In the genomic region with DNA sequence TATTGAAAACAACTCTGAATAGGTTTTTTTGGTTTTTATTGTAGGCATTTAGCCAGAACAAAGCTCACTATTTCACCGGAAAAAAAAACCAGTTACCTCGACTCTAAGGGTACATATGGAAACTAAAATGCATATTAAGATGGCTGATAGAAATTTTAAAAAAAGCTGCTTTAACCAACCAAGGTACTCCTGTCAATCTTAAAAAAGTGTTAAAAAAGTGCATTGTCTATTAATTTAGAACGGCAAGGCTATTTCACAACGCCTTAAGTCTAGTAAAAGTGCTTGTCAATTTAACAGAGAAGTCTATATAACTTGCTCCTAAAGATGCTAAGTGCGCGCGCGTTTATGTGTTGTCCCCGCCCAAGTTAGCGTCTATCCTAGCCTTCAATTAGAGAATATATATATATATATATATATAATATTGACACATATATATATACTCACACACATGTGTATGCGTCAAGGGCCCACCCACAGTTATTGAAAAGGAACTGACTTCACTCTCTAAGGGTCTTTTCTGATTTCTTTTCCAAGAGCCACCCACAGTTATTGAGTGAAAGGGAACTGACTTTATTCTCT, we compare ENCODE assay signal across 8 cellular contexts. TPM values are rescaled to one million over a fixed set of nuclear protein-coding genes. Genes with fewer than 3 reads are reported as not detected.
A peak's percentile ranks its signal among the peaks of the same experiment; 100 is the strongest.
DNase-seq lines count a peak whose midpoint lies in the region; ATAC-seq and TF ChIP-seq lines count a peak whose summit lies in the region.

No MANE protein-coding gene starts in this region.

- H3K27ac ChIP-seq in right cardiac atrium (ENCODE audit: low read length) (no peak overlapping the region), stomach (peak overlapping the region in 1 of 5 donors; percentile 61)

- no peak for TF ChIP-seq CTCF in stomach (IDR thresholded peaks at IDR 0.05)

- CTCF ChIA-PET in activated CD4-positive, alpha-beta T cell treated with anti-CD3 and anti-CD28 coated beads, Interleukin-2, amount 10 ng/mL, durations not matched to agents 7 days and 5 days (lab: Charles Lee), result interaction anchor here (0.9 kb wide), 1 partner anchor 20 kb away, joined by 3 read pairs; no protein-coding TSS in a partner anchor
- CTCF ChIA-PET in HEK293T (lab: Yijun Ruan, JAX), result no interaction called here

- peak overlapping the region; percentile 88 for H3K4me3 ChIP-seq in right cardiac atrium (ENCODE audit: low read length)
- peak overlapping the region; percentile 72 to 96 (median 84) for H3K4me3 ChIP-seq in stomach

- H3K4me3 Mint-ChIP-seq in activated CD4-positive, alpha-beta T cell treated with anti-CD3 and anti-CD28 coated beads, Interleukin-2, amount 10 ng/mL, durations not matched to agents 7 days and 5 days, result peak overlapping the region; percentile 82
- H3K4me3 Mint-ChIP-seq in T-helper 1 cell treated with Interleukin-12 subunit alpha and Interleukin-12 subunit beta and Interleukin-4 antibody, amounts not matched to agents 30 μg/mL and 1 μg/mL, for 36 hours, result peak overlapping the region; percentile 86

- POLR2A ChIA-PET in activated CD4-positive, alpha-beta T cell treated with anti-CD3 and anti-CD28 coated beads, Interleukin-2, amount 10 ng/mL, durations not matched to agents 7 days and 5 days (lab: Charles Lee), result interaction anchor here (0.7 kb wide), 1 partner anchor 15 kb away, joined by 3 read pairs; no protein-coding TSS in a partner anchor
- POLR2A ChIA-PET in HEK293T (lab: Yijun Ruan, JAX), result no interaction called here

- peak overlapping the region; percentile 97 for H3K27ac Mint-ChIP-seq in activated CD4-positive, alpha-beta T cell treated with anti-CD3 and anti-CD28 coated beads, Interleukin-2, amount 10 ng/mL, durations not matched to agents 7 days and 5 days
- H3K27ac Mint-ChIP-seq in T-helper 1 cell treated with Interleukin-12 subunit alpha and Interleukin-12 subunit beta and Interleukin-4 antibody, amounts not matched to agents 30 μg/mL and 1 μg/mL, for 36 hours, result peak overlapping the region; percentile 92

- H3K4me1 Mint-ChIP-seq in activated CD4-positive, alpha-beta T cell treated with anti-CD3 and anti-CD28 coated beads, Interleukin-2, amount 10 ng/mL, durations not matched to agents 7 days and 5 days, result peaks cover 46% of the 10 kb centered on the region
- peaks cover 29% of the 10 kb centered on the region for H3K4me1 Mint-ChIP-seq in T-helper 1 cell treated with Interleukin-12 subunit alpha and Interleukin-12 subunit beta and Interleukin-4 antibody, amounts not matched to agents 30 μg/mL and 1 μg/mL, for 36 hours (ENCODE audit: low read depth)

- H3K27me3 ChIP-seq in right cardiac atrium (ENCODE audit: control insufficient read depth, insufficient read depth) (no peaks in the 10 kb centered on the region), stomach (peaks cover 0 to 24% (median 0%) of the 10 kb centered on the region in 3 donors)

- WGBS in right cardiac atrium, result 6% methylated on average over 11 of the region's 11 CpGs
- 3 to 6% (median 5%) methylated on average over 11 of the region's 11 CpGs for WGBS in stomach, 5 donors

- H3K9me3 ChIP-seq in right cardiac atrium (ENCODE audit: control insufficient read depth, low read length), result no peaks in the 10 kb centered on the region
- H3K9me3 ChIP-seq in stomach, result no peaks in the 10 kb centered on the region

- TF ChIP-seq POLR2A in stomach (IDR thresholded peaks at IDR 0.05), result no peak

- ATAC-seq in right cardiac atrium, result no peak
- ATAC-seq in GM19397 (IDR thresholded peaks at IDR 0.05; ENCODE audit: unreplicated experiment), result no peak

- peak; percentile 13 for DNase-seq in activated CD4-positive, alpha-beta T cell treated with anti-CD3 and anti-CD28 coated beads, Interleukin-2, amount 10 ng/mL, durations not matched to agents 7 days and 5 days
- no peak for DNase-seq in activated CD4-positive, alpha-beta T cell treated with anti-CD3 and anti-CD28 coated beads for 1 hour
- DNase-seq in right cardiac atrium (no peak), stomach (no peak), NCI-H146 treated with DMSO at 0.1 percent for 48 hours (lab: John Stamatoyannopoulos, UW; ENCODE audit: unreplicated experiment) (no peak), HEK293T (ENCODE audit: extremely low spot score) (no peak)

- intact Hi-C loops in right cardiac atrium (cut with DNase I), result no loop called here
- intact Hi-C loops in stomach (cut with DNase I; ENCODE audit: low total_unique reads), result no loop called here

- no peaks in the 10 kb centered on the region for H3K36me3 ChIP-seq in stomach

- TF ChIP-seq EP300 in stomach (IDR thresholded peaks at IDR 0.05), result no peak

- peaks cover 2% of the 10 kb centered on the region for H3K4me1 ChIP-seq in right cardiac atrium (ENCODE audit: control insufficient read depth, insufficient read depth, low read length)
- peaks cover 5 to 27% (median 13%) of the 10 kb centered on the region in 4 donors for H3K4me1 ChIP-seq in stomach

- H3K36me3 Mint-ChIP-seq in activated CD4-positive, alpha-beta T cell treated with anti-CD3 and anti-CD28 coated beads, Interleukin-2, amount 10 ng/mL, durations not matched to agents 7 days and 5 days (ENCODE audit: low read depth), result peaks cover 42% of the 10 kb centered on the region
- H3K36me3 Mint-ChIP-seq in T-helper 1 cell treated with Interleukin-12 subunit alpha and Interleukin-12 subunit beta and Interleukin-4 antibody, amounts not matched to agents 30 μg/mL and 1 μg/mL, for 36 hours (ENCODE audit: low read depth), result peaks cover 16% of the 10 kb centered on the region

- no peaks in the 10 kb centered on the region for H3K9me3 Mint-ChIP-seq in activated CD4-positive, alpha-beta T cell treated with anti-CD3 and anti-CD28 coated beads, Interleukin-2, amount 10 ng/mL, durations not matched to agents 7 days and 5 days
- no peaks in the 10 kb centered on the region for H3K9me3 Mint-ChIP-seq in T-helper 1 cell treated with Interleukin-12 subunit alpha and Interleukin-12 subunit beta and Interleukin-4 antibody, amounts not matched to agents 30 μg/mL and 1 μg/mL, for 36 hours

- no peaks in the 10 kb centered on the region for H3K27me3 Mint-ChIP-seq in activated CD4-positive, alpha-beta T cell treated with anti-CD3 and anti-CD28 coated beads, Interleukin-2, amount 10 ng/mL, durations not matched to agents 7 days and 5 days
- no peaks in the 10 kb centered on the region for H3K27me3 Mint-ChIP-seq in T-helper 1 cell treated with Interleukin-12 subunit alpha and Interleukin-12 subunit beta and Interleukin-4 antibody, amounts not matched to agents 30 μg/mL and 1 μg/mL, for 36 hours (ENCODE audit: low read depth)

TF ChIP-seq in HEK293T, 16 proteins besides CTCF, POLR2A, EP300 and RAD21:
- TF ChIP-seq ELF4 (IDR thresholded peaks at IDR 0.05) (no peak), ARNT (IDR thresholded peaks at IDR 0.05) (no peak), BHLHE40 (IDR thresholded peaks at IDR 0.05; ENCODE audit: borderline replicate concordance) (no peak), SUZ12 (IDR thresholded peaks at IDR 0.05) (no peak), FOXM1 (IDR thresholded peaks at IDR 0.05; ENCODE audit: borderline replicate concordance) (no peak), ZNF384 (IDR thresholded peaks at IDR 0.05) (no peak), HDGF (IDR thresholded peaks at IDR 0.05; ENCODE audit: borderline replicate concordance) (no peak), CTBP1 (IDR thresholded peaks at IDR 0.05; ENCODE audit: borderline replicate concordance) (no peak), FOXA1 (IDR thresholded peaks at IDR 0.05) (no peak), L3MBTL2 (conservative IDR thresholded peaks at IDR 0.05) (no peak), FOXK2 (IDR thresholded peaks at IDR 0.05) (no peak), TARDBP (IDR thresholded peaks at IDR 0.05) (no peak), NFRKB (IDR thresholded peaks at IDR 0.05) (no peak), LEF1 (IDR thresholded peaks at IDR 0.05; ENCODE audit: borderline replicate concordance) (no peak), SP1 (IDR thresholded peaks at IDR 0.05) (no peak)
- TF ChIP-seq, protein P1, sequence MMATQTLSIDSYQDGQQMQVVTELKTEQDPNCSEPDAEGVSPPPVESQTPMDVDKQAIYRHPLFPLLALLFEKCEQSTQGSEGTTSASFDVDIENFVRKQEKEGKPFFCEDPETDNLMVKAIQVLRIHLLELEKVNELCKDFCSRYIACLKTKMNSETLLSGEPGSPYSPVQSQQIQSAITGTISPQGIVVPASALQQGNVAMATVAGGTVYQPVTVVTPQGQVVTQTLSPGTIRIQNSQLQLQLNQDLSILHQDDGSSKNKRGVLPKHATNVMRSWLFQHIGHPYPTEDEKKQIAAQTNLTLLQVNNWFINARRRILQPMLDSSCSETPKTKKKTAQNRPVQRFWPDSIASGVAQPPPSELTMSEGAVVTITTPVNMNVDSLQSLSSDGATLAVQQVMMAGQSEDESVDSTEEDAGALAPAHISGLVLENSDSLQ (IDR thresholded peaks at IDR 0.05), result no peak

RNA-seq across cellular contexts. Expression of a gene that starts 0.9 kb away (rescaled TPM):
- 100 to 1,000 TPM in 1 of 2 experiments, 10 to 100 TPM in 1; 92.8 to 104 TPM for total RNA-seq in activated CD4-positive, alpha-beta T cell treated with anti-CD3 and anti-CD28 coated beads, Interleukin-2, amount 10 ng/mL, durations not matched to agents 7 days and 5 days
- total RNA-seq in right cardiac atrium (under 1 TPM; 0.25 to 0.91 (median 0.51) TPM), stomach (10 to 100 TPM in 2 of 5 donors, 1 to 10 TPM in 2, under 1 TPM in 1; 0.58 to 16.5 (median 7.6) TPM)
- polyA plus RNA-seq in right cardiac atrium (0.05 TPM), stomach (1 to 10 TPM in 1 of 3 donors, under 1 TPM in 1, not detected in 1; 0.50 to 3.7 TPM)

RNA-seq across cellular contexts. Expression of a gene that starts 55.6 kb away (rescaled TPM):
- total RNA-seq in activated CD4-positive, alpha-beta T cell treated with anti-CD3 and anti-CD28 coated beads, Interleukin-2, amount 10 ng/mL, durations not matched to agents 7 days and 5 days, result 1 to 10 TPM; 6.2 to 7.0 TPM
- total RNA-seq in right cardiac atrium, result 10 to 100 TPM in 3 of 4 donors, 1 to 10 TPM in 1; 9.4 to 11.1 (median 10.2) TPM
- 2.6 TPM for polyA plus RNA-seq in right cardiac atrium
- total RNA-seq in stomach, result 10 to 100 TPM in 3 of 5 donors, 1 to 10 TPM in 2; 2.9 to 35.6 (median 10.7) TPM
- 1 to 10 TPM; 1.8 to 2.7 (median 2.7) TPM for polyA plus RNA-seq in stomach

Comparison
In these comparisons a context has a peak if more than half of its experiments do, and no peak if none do; other contexts are left out.
1. RNA of a gene that starts 0.9 kb away (total RNA-seq): 92.8 to 104 TPM in activated CD4-positive, alpha-beta T cell treated with anti-CD3 and anti-CD28 coated beads, Interleukin-2, amount 10 ng/mL, durations not matched to agents 7 days and 5 days; 0.58 to 16.5 TPM in stomach and 0.25 to 0.91 TPM in right cardiac atrium; every median in the first group is over 4 times any median in the second.